ENCODE assay signal across 9 cellular contexts in the genomic region with DNA sequence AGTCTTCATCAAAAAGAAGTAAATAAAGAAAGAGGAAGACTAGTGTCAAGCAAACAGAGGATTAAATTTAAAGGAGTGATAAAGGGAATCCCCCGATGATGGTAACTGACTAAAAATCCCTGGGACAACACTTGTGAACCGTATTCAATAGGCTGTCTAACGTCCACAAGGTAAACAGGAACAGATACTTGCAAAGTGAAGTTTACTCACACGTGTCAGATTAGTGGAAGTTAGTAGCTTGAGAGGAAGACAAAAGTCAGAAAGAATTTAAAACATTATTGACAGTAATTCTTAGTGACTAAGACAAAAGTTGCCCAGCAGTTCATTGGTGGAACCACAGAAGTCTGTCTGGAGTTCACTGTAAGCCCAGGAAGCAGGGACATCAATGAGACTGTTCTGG. TPM values are rescaled to one million over a fixed set of nuclear protein-coding genes. Genes with fewer than 3 reads are reported as not detected.
DNase-seq lines count a peak whose midpoint lies in the region; ATAC-seq and TF ChIP-seq lines count a peak whose summit lies in the region.
"Had no signal": no experiment of that assay in that cellular context is flagged by ENCODE, and none has a peak within 500 bp of the region (broad histone marks: within the 10 kb centered on the region; RNA-seq: fewer than 3 reads in every experiment).

No MANE protein-coding gene starts in this region.

- no peaks in the 10 kb centered on the region for H3K4me1 ChIP-seq in naive thymus-derived CD4-positive, alpha-beta T cell (ENCODE audit: control insufficient read depth in 2 of 2, insufficient read depth in 2 of 2, low read length in 2 of 2)

- no peak overlapping the region for H3K4me3 Mint-ChIP-seq in naive thymus-derived CD4-positive, alpha-beta T cell
- H3K4me3 Mint-ChIP-seq in activated CD8-positive, alpha-beta T cell treated with anti-CD3 and anti-CD28 coated beads for 36 hours: no peak overlapping the region
- no peak overlapping the region for H3K4me3 Mint-ChIP-seq in effector memory CD8-positive, alpha-beta T cell

- H3K27ac Mint-ChIP-seq in naive thymus-derived CD4-positive, alpha-beta T cell: peak overlapping the region in 1 of 9 donors; percentile 30
- H3K27ac Mint-ChIP-seq in activated CD8-positive, alpha-beta T cell treated with anti-CD3 and anti-CD28 coated beads for 36 hours: no peak overlapping the region
- no peak overlapping the region for H3K27ac Mint-ChIP-seq in effector memory CD8-positive, alpha-beta T cell

- no peak for DNase-seq in naive thymus-derived CD4-positive, alpha-beta T cell
- DNase-seq in activated CD8-positive, alpha-beta T cell treated with anti-CD3 and anti-CD28 coated beads for 36 hours: no peak
- DNase-seq in cardiac septum (ENCODE audit: low spot score) (no peak), NCI-H510A (lab: John Stamatoyannopoulos, UW) (no peak)
- no peak for DNase-seq in effector memory CD8-positive, alpha-beta T cell
- DNase-seq: RPMI8226 had no signal

- peaks cover 0 to 2% (median 0%) of the 10 kb centered on the region in 7 donors for H3K4me1 Mint-ChIP-seq in naive thymus-derived CD4-positive, alpha-beta T cell
- no peaks in the 10 kb centered on the region for H3K4me1 Mint-ChIP-seq in activated CD8-positive, alpha-beta T cell treated with anti-CD3 and anti-CD28 coated beads for 36 hours (ENCODE audit: low read depth)
- H3K4me1 Mint-ChIP-seq in effector memory CD8-positive, alpha-beta T cell (ENCODE audit: low read depth in 2 of 2): no peaks in the 10 kb centered on the region

- no peaks in the 10 kb centered on the region for H3K9me3 Mint-ChIP-seq in naive thymus-derived CD4-positive, alpha-beta T cell
- no peaks in the 10 kb centered on the region for H3K9me3 Mint-ChIP-seq in activated CD8-positive, alpha-beta T cell treated with anti-CD3 and anti-CD28 coated beads for 36 hours
- H3K9me3 Mint-ChIP-seq in effector memory CD8-positive, alpha-beta T cell: no peaks in the 10 kb centered on the region

- peak; percentile 89 for ATAC-seq in GM18909 (IDR thresholded peaks at IDR 0.05; ENCODE audit: poor library complexity, unreplicated experiment)
- ATAC-seq in HG02610 (IDR thresholded peaks at IDR 0.05; ENCODE audit: unreplicated experiment): peak; percentile 94
- peak; percentile 87 for ATAC-seq in HG03558 (IDR thresholded peaks at IDR 0.05; ENCODE audit: extremely low read depth, unreplicated experiment)
- ATAC-seq in naive thymus-derived CD4-positive, alpha-beta T cell: peak; percentile 67
- no peak for ATAC-seq in activated CD8-positive, alpha-beta T cell treated with anti-CD3 and anti-CD28 coated beads for 36 hours
- no peak for ATAC-seq in effector memory CD8-positive, alpha-beta T cell (replicated peaks)

- no peak for TF ChIP-seq CTCF in activated CD8-positive, alpha-beta T cell treated with anti-CD3 and anti-CD28 coated beads for 36 hours (IDR thresholded peaks at IDR 0.05)

- no peaks in the 10 kb centered on the region for H3K36me3 Mint-ChIP-seq in naive thymus-derived CD4-positive, alpha-beta T cell
- no peaks in the 10 kb centered on the region for H3K36me3 Mint-ChIP-seq in activated CD8-positive, alpha-beta T cell treated with anti-CD3 and anti-CD28 coated beads for 36 hours (ENCODE audit: low read depth)
- H3K36me3 Mint-ChIP-seq in effector memory CD8-positive, alpha-beta T cell (ENCODE audit: insufficient read depth): no peaks in the 10 kb centered on the region

- H3K4me3 ChIP-seq in naive thymus-derived CD4-positive, alpha-beta T cell (ENCODE audit: low read length): no peak overlapping the region

- POLR2A ChIA-PET in naive thymus-derived CD4-positive, alpha-beta T cell (lab: Charles Lee): no interaction called here
- POLR2A ChIA-PET in activated CD8-positive, alpha-beta T cell treated with anti-CD3 and anti-CD28 coated beads for 36 hours (lab: Charles Lee): no interaction called here

- intact Hi-C loops in naive thymus-derived CD4-positive, alpha-beta T cell (cut with micrococcal nuclease): no loop called here
- intact Hi-C loops in activated CD8-positive, alpha-beta T cell treated with anti-CD3 and anti-CD28 coated beads for 36 hours (cut with micrococcal nuclease): no loop called here
- intact Hi-C loops in cardiac septum (cut with DNase I): no loop called here

- H3K9me3 ChIP-seq in naive thymus-derived CD4-positive, alpha-beta T cell (ENCODE audit: control insufficient read depth in 2 of 3, low read length in 3 of 3): no peaks in the 10 kb centered on the region

- H3K36me3 ChIP-seq in naive thymus-derived CD4-positive, alpha-beta T cell (ENCODE audit: control insufficient read depth in 2 of 3, insufficient read depth in 3 of 3, low read length in 3 of 3): no peaks in the 10 kb centered on the region

- CTCF ChIA-PET in naive thymus-derived CD4-positive, alpha-beta T cell (lab: Charles Lee): no interaction called here
- CTCF ChIA-PET in activated CD8-positive, alpha-beta T cell treated with anti-CD3 and anti-CD28 coated beads for 36 hours (lab: Charles Lee): no interaction called here

- H3K27me3 Mint-ChIP-seq in naive thymus-derived CD4-positive, alpha-beta T cell: peaks cover 0 to 7% (median 0%) of the 10 kb centered on the region in 5 donors
- peaks cover 2% of the 10 kb centered on the region for H3K27me3 Mint-ChIP-seq in activated CD8-positive, alpha-beta T cell treated with anti-CD3 and anti-CD28 coated beads for 36 hours
- H3K27me3 Mint-ChIP-seq in effector memory CD8-positive, alpha-beta T cell: no peaks in the 10 kb centered on the region

- no peak overlapping the region for H3K27ac ChIP-seq in naive thymus-derived CD4-positive, alpha-beta T cell (ENCODE audit: low read depth, low read length)

- H3K27me3 ChIP-seq in naive thymus-derived CD4-positive, alpha-beta T cell (ENCODE audit: control insufficient read depth in 2 of 2, insufficient read depth in 2 of 2, low read length in 2 of 2): no peaks in the 10 kb centered on the region

RNA-seq across cellular contexts. Expression of a gene that starts 26.2 kb away (rescaled TPM):
- total RNA-seq in naive thymus-derived CD4-positive, alpha-beta T cell: 10 to 100 TPM; 10.7 to 25.7 (median 12.5) TPM
- 1 to 10 TPM in 1 of 2 donors, under 1 TPM in 1; 0.44 to 1.0 TPM for polyA plus RNA-seq in naive thymus-derived CD4-positive, alpha-beta T cell
- total RNA-seq in activated CD8-positive, alpha-beta T cell treated with anti-CD3 and anti-CD28 coated beads for 36 hours: 1 to 10 TPM; 8.9 to 9.6 TPM
- 15.4 TPM for total RNA-seq in cardiac septum

Comparison
In these comparisons a context has a peak if more than half of its experiments do, and no peak if none do; other contexts are left out.
1. ATAC-seq: peak in GM18909 (single experiment), HG02610 (single experiment), HG03558 (single experiment) and naive thymus-derived CD4-positive, alpha-beta T cell (single experiment); none in activated CD8-positive, alpha-beta T cell treated with anti-CD3 and anti-CD28 coated beads for 36 hours (single experiment) and effector memory CD8-positive, alpha-beta T cell (single experiment).